Comparison of ENCODE assay signal across 17 cellular contexts in the genomic region with DNA sequence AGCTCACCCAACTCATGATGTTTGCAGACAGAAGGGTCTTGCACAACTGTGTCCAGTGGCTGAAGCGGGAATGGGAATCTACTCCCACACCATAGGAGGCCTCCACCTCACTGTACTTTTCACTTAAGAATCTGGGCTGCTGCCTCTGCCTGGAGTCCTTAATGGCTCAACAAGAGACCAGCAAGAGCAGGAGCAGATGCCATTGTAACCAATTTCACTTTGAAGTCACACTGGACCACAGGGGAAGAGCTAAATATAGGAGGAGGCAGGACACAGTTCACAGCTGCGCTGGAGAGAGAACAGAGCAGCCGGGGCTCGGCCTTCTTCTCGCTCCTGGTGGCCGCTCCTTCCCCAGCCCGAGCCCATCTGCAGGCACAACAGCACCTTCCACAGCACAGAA.
DNase-seq lines count a peak whose midpoint lies in the region; ATAC-seq lines count a peak whose summit lies in the region.
"Had no signal": no experiment of that assay in that cellular context is flagged by ENCODE, and none has a peak within 500 bp of the region (broad histone marks: within the 10 kb centered on the region; RNA-seq: fewer than 3 reads in every experiment).

No MANE protein-coding gene starts in this region.

- no CpG with 5 or more reads among the region's 7 CpGs for WGBS in mesendoderm (ENCODE audit: extremely low coverage, insufficient coverage, low lambda C conversion rate)

- H3K27me3 ChIP-seq in mesendoderm (ENCODE audit: insufficient read depth, low read length, poor library complexity), result no peaks in the 10 kb centered on the region
- no peaks in the 10 kb centered on the region for H3K27me3 ChIP-seq in stomach smooth muscle (ENCODE audit: control insufficient read depth in 1 of 2, insufficient read depth in 2 of 2, low read length in 2 of 2)
- H3K27me3 ChIP-seq: tibial artery had no signal

- peaks cover 18% of the 10 kb centered on the region for H3K4me1 ChIP-seq in mesendoderm (ENCODE audit: control insufficient read depth, low read depth, low read length)
- peaks cover 23% of the 10 kb centered on the region for H3K4me1 ChIP-seq in stomach smooth muscle (ENCODE audit: control insufficient read depth, insufficient read depth, low read length)
- H3K4me1 ChIP-seq: Caco-2, tibial artery had no signal

- H3K4ac ChIP-seq in mesendoderm (ENCODE audit: low read depth, low read length), result peak overlapping the region; percentile 20

- no peak for ATAC-seq in HG03342 (IDR thresholded peaks at IDR 0.05; ENCODE audit: unreplicated experiment)
- ATAC-seq: natural killer cell had no signal

- no peak overlapping the region for H3K23ac ChIP-seq in mesendoderm (ENCODE audit: low read length)

- no peaks in the 10 kb centered on the region for H3K9me3 ChIP-seq in stomach smooth muscle (ENCODE audit: control insufficient read depth in 2 of 2, low read length in 2 of 2)
- H3K9me3 ChIP-seq: Caco-2, tibial artery had no signal

- peaks cover 56% of the 10 kb centered on the region for H3K79me2 ChIP-seq in mesendoderm (ENCODE audit: control insufficient read depth, insufficient read depth, low read length)

- no peak overlapping the region for H4K8ac ChIP-seq in mesendoderm (ENCODE audit: low read depth, low read length)

- H2BK5ac ChIP-seq in mesendoderm (ENCODE audit: low read length), result peak overlapping the region; percentile 0

- H2AK5ac ChIP-seq in mesendoderm (ENCODE audit: low read length), result no peak overlapping the region

- H3K4me3 ChIP-seq in mesendoderm (ENCODE audit: low read length) (no peak overlapping the region), stomach smooth muscle (ENCODE audit: low read length in 2 of 2) (peak overlapping the region; percentile 37 to 44)
- H3K4me3 ChIP-seq: tibial artery had no signal

- H3K56ac ChIP-seq in mesendoderm (ENCODE audit: low read length), result peak overlapping the region; percentile 2

- no peak overlapping the region for H2BK120ac ChIP-seq in mesendoderm (ENCODE audit: low read depth, low read length)

- H2BK15ac ChIP-seq in mesendoderm (replicated peaks; ENCODE audit: low read depth), result no peak overlapping the region

- no peak overlapping the region for H4K5ac ChIP-seq in mesendoderm (ENCODE audit: low read length)

- DNase-seq in DMS 273 (lab: John Stamatoyannopoulos, UW; ENCODE audit: unreplicated experiment) (peak; percentile 17), DMS 273 treated with DMSO at 0.1 percent for 48 hours (lab: John Stamatoyannopoulos, UW) (no peak), epithelial cell of prostate (ENCODE audit: low read depth, low spot score) (no peak), mesendoderm (peak; percentile 59), cerebellum (ENCODE audit: low spot score) (no peak)
- no peak for DNase-seq in stimulated activated CD4-positive, alpha-beta T cell treated with anti-CD3 and anti-CD28 coated beads, Interleukin-1b, Interleukin-23, amount 100 ng/mL, for 48 hours
- DNase-seq: activated naive CD4-positive, alpha-beta T cell; immature natural killer cell; KBM-7; natural killer cell; NCI-H1436 treated with DMSO at 0.1 percent for 48 hours; NCI-H526 treated with DMSO at 0.1 percent for 48 hours; tibial artery had no signal

- peak overlapping the region; percentile 56 for H3K18ac ChIP-seq in mesendoderm (ENCODE audit: low read length)

- H3K4me2 ChIP-seq in mesendoderm (ENCODE audit: low read length), result no peak overlapping the region

- H3K36me3 ChIP-seq in mesendoderm (ENCODE audit: control insufficient read depth, insufficient read depth, low read length) (peaks cover under 1% of the 10 kb centered on the region), stomach smooth muscle (ENCODE audit: control insufficient read depth in 2 of 2, insufficient read depth in 2 of 2, low read length in 2 of 2) (peaks cover 0 to under 1% of the 10 kb centered on the region in 2 donors)
- H3K36me3 ChIP-seq: tibial artery had no signal

- peaks cover 20% of the 10 kb centered on the region for H3K79me1 ChIP-seq in mesendoderm (ENCODE audit: low read length)

- H3K27ac ChIP-seq in epithelial cell of prostate, result peak overlapping the region; percentile 84
- H3K27ac ChIP-seq in mesendoderm (ENCODE audit: low read depth, low read length), result no peak overlapping the region
- H3K27ac ChIP-seq in stomach smooth muscle (ENCODE audit: low read length), result peak overlapping the region; percentile 69
- H3K27ac ChIP-seq: 22Rv1, tibial artery had no signal

- H3K9ac ChIP-seq in mesendoderm (ENCODE audit: low read length) (no peak overlapping the region), stomach smooth muscle (ENCODE audit: low read length in 2 of 2) (peak overlapping the region in 1 of 2 donors; percentile 21)

Comparison
In these comparisons a context has a peak if more than half of its experiments do, and no peak if none do; other contexts are left out.
1. DNase-seq: peak in DMS 273 (single experiment) and mesendoderm (single experiment); none in DMS 273 treated with DMSO at 0.1 percent for 48 hours (single experiment), epithelial cell of prostate (single experiment), stimulated activated CD4-positive, alpha-beta T cell treated with anti-CD3 and anti-CD28 coated beads, Interleukin-1b, Interleukin-23, amount 100 ng/mL, for 48 hours (single experiment) and cerebellum (single experiment).